In the genomic region with DNA sequence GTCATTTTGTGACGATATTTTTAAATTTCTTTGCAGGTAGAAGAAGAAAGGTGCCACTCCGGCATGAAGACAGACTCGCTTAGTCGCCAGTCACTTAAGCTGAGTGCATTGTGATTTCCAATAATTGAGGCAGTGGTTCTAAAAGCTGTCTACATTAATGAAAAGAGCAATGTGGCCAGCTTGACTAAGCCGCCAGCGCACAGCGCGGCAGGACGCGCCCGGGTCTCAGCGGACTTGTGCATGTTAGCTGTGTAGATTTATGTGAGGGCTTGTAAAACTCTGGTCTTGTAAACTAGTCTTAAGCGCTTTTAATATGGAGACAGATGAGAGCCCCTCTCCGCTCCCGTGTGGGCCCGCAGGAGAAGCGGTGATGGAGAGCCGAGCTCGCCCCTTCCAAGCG, we compare ENCODE assay signal across 1 cellular context.
TF ChIP-seq lines count a peak whose summit lies in the region.

No MANE protein-coding gene starts in this region.

TF ChIP-seq in K562, 482 proteins besides CTCF, POLR2A, EP300 and RAD21 (continues in another document):
- TF ChIP-seq SMARCC2 (IDR thresholded peaks at IDR 0.05; ENCODE audit: low read depth) (no peak), LCOR (CRISPR knock-in tag; IDR thresholded peaks at IDR 0.05) (no peak), FOS (IDR thresholded peaks at IDR 0.05; ENCODE audit: extremely low read depth, insufficient read length) (no peak), PHF21A (IDR thresholded peaks at IDR 0.05; ENCODE audit: borderline replicate concordance, low read depth) (no peak), EGR1 (conservative IDR thresholded peaks at IDR 0.05) (no peak), PHB2 (IDR thresholded peaks at IDR 0.05; ENCODE audit: low read depth) (no peak), KLF1 (tag; IDR thresholded peaks at IDR 0.05) (no peak), ARID1B (IDR thresholded peaks at IDR 0.05) (no peak), ZNF3 (CRISPR knock-in tag; IDR thresholded peaks at IDR 0.05) (no peak), NELFE (IDR thresholded peaks at IDR 0.05; ENCODE audit: insufficient read depth, insufficient read length) (no peak), CBX8 (IDR thresholded peaks at IDR 0.05; ENCODE audit: borderline replicate concordance, extremely low read depth, low read depth, low read length, poor library complexity, severe bottlenecking) (no peak), ZKSCAN3 (CRISPR knock-in tag; IDR thresholded peaks at IDR 0.05) (peak; percentile 32; the same call in 1 of the 2 replicates), SLC30A9 (CRISPR knock-in tag; IDR thresholded peaks at IDR 0.05) (0 out of 2 replicates have a peak, but pooled peaks have one; percentile 40), NR2C1 (IDR thresholded peaks at IDR 0.05) (no peak), NR2C1 (tag; IDR thresholded peaks at IDR 0.05) (no peak), L3MBTL2 (IDR thresholded peaks at IDR 0.05) (no peak), ZNF696 (CRISPR knock-in tag; conservative IDR thresholded peaks at IDR 0.05) (no peak)
- TF ChIP-seq, protein P1, sequence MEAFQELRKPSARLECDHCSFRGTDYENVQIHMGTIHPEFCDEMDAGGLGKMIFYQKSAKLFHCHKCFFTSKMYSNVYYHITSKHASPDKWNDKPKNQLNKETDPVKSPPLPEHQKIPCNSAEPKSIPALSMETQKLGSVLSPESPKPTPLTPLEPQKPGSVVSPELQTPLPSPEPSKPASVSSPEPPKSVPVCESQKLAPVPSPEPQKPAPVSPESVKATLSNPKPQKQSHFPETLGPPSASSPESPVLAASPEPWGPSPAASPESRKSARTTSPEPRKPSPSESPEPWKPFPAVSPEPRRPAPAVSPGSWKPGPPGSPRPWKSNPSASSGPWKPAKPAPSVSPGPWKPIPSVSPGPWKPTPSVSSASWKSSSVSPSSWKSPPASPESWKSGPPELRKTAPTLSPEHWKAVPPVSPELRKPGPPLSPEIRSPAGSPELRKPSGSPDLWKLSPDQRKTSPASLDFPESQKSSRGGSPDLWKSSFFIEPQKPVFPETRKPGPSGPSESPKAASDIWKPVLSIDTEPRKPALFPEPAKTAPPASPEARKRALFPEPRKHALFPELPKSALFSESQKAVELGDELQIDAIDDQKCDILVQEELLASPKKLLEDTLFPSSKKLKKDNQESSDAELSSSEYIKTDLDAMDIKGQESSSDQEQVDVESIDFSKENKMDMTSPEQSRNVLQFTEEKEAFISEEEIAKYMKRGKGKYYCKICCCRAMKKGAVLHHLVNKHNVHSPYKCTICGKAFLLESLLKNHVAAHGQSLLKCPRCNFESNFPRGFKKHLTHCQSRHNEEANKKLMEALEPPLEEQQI (IDR thresholded peaks at IDR 0.05), result no peak
- TF ChIP-seq, protein P2, sequence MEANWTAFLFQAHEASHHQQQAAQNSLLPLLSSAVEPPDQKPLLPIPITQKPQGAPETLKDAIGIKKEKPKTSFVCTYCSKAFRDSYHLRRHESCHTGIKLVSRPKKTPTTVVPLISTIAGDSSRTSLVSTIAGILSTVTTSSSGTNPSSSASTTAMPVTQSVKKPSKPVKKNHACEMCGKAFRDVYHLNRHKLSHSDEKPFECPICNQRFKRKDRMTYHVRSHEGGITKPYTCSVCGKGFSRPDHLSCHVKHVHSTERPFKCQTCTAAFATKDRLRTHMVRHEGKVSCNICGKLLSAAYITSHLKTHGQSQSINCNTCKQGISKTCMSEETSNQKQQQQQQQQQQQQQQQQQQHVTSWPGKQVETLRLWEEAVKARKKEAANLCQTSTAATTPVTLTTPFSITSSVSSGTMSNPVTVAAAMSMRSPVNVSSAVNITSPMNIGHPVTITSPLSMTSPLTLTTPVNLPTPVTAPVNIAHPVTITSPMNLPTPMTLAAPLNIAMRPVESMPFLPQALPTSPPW (CRISPR knock-in tag; IDR thresholded peaks at IDR 0.05), result no peak
- TF ChIP-seq, protein P3, sequence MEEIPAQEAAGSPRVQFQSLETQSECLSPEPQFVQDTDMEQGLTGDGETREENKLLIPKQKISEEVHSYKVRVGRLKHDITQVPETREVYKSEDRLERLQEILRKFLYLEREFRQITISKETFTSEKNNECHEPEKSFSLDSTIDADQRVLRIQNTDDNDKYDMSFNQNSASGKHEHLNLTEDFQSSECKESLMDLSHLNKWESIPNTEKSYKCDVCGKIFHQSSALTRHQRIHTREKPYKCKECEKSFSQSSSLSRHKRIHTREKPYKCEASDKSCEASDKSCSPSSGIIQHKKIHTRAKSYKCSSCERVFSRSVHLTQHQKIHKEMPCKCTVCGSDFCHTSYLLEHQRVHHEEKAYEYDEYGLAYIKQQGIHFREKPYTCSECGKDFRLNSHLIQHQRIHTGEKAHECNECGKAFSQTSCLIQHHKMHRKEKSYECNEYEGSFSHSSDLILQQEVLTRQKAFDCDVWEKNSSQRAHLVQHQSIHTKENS (CRISPR knock-in tag; IDR thresholded peaks at IDR 0.05), result no peak
- TF ChIP-seq, protein P4, sequence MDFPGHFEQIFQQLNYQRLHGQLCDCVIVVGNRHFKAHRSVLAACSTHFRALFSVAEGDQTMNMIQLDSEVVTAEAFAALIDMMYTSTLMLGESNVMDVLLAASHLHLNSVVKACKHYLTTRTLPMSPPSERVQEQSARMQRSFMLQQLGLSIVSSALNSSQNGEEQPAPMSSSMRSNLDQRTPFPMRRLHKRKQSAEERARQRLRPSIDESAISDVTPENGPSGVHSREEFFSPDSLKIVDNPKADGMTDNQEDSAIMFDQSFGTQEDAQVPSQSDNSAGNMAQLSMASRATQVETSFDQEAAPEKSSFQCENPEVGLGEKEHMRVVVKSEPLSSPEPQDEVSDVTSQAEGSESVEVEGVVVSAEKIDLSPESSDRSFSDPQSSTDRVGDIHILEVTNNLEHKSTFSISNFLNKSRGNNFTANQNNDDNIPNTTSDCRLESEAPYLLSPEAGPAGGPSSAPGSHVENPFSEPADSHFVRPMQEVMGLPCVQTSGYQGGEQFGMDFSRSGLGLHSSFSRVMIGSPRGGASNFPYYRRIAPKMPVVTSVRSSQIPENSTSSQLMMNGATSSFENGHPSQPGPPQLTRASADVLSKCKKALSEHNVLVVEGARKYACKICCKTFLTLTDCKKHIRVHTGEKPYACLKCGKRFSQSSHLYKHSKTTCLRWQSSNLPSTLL (IDR thresholded peaks at IDR 0.05), result no peak
- TF ChIP-seq, protein P5, sequence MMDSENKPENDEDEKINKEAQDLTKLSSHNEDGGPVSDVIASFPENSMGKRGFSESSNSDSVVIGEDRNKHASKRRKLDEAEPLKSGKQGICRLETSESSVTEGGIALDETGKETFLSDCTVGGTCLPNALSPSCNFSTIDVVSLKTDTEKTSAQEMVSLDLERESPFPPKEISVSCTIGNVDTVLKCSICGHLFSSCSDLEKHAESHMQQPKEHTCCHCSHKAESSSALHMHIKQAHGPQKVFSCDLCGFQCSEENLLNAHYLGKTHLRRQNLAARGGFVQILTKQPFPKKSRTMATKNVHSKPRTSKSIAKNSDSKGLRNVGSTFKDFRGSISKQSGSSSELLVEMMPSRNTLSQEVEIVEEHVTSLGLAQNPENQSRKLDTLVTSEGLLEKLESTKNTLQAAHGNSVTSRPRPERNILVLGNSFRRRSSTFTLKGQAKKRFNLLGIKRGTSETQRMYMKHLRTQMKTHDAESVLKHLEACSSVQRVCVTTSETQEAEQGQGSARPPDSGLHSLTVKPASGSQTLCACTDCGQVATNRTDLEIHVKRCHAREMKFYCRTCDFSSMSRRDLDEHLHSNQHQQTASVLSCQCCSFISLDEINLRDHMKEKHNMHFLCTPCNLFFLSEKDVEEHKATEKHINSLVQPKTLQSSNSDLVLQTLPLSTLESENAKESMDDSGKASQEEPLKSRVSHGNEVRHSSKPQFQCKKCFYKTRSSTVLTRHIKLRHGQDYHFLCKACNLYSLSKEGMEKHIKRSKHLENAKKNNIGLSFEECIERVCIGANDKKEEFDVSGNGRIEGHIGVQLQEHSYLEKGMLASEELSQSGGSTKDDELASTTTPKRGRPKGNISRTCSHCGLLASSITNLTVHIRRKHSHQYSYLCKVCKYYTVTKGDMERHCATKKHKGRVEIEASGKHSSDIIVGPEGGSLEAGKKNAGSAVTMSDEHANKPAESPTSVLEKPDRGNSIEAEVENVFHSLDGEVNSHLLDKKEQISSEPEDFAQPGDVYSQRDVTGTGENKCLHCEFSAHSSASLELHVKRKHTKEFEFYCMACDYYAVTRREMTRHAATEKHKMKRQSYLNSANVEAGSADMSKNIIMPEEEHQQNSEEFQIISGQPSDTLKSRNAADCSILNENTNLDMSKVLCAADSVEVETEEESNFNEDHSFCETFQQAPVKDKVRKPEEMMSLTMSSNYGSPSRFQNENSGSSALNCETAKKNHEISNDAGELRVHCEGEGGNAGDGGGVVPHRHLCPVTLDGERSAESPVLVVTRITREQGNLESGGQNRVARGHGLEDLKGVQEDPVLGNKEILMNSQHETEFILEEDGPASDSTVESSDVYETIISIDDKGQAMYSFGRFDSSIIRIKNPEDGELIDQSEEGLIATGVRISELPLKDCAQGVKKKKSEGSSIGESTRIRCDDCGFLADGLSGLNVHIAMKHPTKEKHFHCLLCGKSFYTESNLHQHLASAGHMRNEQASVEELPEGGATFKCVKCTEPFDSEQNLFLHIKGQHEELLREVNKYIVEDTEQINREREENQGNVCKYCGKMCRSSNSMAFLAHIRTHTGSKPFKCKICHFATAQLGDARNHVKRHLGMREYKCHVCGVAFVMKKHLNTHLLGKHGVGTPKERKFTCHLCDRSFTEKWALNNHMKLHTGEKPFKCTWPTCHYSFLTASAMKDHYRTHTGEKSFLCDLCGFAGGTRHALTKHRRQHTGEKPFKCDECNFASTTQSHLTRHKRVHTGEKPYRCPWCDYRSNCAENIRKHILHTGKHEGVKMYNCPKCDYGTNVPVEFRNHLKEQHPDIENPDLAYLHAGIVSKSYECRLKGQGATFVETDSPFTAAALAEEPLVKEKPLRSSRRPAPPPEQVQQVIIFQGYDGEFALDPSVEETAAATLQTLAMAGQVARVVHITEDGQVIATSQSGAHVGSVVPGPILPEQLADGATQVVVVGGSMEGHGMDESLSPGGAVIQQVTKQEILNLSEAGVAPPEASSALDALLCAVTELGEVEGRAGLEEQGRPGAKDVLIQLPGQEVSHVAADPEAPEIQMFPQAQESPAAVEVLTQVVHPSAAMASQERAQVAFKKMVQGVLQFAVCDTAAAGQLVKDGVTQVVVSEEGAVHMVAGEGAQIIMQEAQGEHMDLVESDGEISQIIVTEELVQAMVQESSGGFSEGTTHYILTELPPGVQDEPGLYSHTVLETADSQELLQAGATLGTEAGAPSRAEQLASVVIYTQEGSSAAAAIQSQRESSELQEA (IDR thresholded peaks at IDR 0.05; ENCODE audit: low read depth), result no peak
- TF ChIP-seq, protein P6, sequence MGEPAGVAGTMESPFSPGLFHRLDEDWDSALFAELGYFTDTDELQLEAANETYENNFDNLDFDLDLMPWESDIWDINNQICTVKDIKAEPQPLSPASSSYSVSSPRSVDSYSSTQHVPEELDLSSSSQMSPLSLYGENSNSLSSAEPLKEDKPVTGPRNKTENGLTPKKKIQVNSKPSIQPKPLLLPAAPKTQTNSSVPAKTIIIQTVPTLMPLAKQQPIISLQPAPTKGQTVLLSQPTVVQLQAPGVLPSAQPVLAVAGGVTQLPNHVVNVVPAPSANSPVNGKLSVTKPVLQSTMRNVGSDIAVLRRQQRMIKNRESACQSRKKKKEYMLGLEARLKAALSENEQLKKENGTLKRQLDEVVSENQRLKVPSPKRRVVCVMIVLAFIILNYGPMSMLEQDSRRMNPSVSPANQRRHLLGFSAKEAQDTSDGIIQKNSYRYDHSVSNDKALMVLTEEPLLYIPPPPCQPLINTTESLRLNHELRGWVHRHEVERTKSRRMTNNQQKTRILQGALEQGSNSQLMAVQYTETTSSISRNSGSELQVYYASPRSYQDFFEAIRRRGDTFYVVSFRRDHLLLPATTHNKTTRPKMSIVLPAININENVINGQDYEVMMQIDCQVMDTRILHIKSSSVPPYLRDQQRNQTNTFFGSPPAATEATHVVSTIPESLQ (CRISPR knock-in tag; IDR thresholded peaks at IDR 0.05), result no peak
- TF ChIP-seq, protein P7, sequence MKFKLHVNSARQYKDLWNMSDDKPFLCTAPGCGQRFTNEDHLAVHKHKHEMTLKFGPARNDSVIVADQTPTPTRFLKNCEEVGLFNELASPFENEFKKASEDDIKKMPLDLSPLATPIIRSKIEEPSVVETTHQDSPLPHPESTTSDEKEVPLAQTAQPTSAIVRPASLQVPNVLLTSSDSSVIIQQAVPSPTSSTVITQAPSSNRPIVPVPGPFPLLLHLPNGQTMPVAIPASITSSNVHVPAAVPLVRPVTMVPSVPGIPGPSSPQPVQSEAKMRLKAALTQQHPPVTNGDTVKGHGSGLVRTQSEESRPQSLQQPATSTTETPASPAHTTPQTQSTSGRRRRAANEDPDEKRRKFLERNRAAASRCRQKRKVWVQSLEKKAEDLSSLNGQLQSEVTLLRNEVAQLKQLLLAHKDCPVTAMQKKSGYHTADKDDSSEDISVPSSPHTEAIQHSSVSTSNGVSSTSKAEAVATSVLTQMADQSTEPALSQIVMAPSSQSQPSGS (CRISPR knock-in tag; IDR thresholded peaks at IDR 0.05), result no peak
- TF ChIP-seq, protein P8, sequence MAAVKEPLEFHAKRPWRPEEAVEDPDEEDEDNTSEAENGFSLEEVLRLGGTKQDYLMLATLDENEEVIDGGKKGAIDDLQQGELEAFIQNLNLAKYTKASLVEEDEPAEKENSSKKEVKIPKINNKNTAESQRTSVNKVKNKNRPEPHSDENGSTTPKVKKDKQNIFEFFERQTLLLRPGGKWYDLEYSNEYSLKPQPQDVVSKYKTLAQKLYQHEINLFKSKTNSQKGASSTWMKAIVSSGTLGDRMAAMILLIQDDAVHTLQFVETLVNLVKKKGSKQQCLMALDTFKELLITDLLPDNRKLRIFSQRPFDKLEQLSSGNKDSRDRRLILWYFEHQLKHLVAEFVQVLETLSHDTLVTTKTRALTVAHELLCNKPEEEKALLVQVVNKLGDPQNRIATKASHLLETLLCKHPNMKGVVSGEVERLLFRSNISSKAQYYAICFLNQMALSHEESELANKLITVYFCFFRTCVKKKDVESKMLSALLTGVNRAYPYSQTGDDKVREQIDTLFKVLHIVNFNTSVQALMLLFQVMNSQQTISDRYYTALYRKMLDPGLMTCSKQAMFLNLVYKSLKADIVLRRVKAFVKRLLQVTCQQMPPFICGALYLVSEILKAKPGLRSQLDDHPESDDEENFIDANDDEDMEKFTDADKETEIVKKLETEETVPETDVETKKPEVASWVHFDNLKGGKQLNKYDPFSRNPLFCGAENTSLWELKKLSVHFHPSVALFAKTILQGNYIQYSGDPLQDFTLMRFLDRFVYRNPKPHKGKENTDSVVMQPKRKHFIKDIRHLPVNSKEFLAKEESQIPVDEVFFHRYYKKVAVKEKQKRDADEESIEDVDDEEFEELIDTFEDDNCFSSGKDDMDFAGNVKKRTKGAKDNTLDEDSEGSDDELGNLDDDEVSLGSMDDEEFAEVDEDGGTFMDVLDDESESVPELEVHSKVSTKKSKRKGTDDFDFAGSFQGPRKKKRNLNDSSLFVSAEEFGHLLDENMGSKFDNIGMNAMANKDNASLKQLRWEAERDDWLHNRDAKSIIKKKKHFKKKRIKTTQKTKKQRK (IDR thresholded peaks at IDR 0.05; ENCODE audit: borderline replicate concordance, low read depth, low read length), result no peak
- TF ChIP-seq, protein P9, sequence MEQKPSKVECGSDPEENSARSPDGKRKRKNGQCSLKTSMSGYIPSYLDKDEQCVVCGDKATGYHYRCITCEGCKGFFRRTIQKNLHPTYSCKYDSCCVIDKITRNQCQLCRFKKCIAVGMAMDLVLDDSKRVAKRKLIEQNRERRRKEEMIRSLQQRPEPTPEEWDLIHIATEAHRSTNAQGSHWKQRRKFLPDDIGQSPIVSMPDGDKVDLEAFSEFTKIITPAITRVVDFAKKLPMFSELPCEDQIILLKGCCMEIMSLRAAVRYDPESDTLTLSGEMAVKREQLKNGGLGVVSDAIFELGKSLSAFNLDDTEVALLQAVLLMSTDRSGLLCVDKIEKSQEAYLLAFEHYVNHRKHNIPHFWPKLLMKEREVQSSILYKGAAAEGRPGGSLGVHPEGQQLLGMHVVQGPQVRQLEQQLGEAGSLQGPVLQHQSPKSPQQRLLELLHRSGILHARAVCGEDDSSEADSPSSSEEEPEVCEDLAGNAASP (IDR thresholded peaks at IDR 0.05), result no peak
- TF ChIP-seq, protein P10, sequence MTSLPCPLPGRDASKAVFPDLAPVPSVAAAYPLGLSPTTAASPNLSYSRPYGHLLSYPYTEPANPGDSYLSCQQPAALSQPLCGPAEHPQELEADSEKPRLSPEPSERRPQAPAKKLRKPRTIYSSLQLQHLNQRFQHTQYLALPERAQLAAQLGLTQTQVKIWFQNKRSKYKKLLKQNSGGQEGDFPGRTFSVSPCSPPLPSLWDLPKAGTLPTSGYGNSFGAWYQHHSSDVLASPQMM (CRISPR knock-in tag; IDR thresholded peaks at IDR 0.05), result no peak
